In genomic region chr10:124378817-124379510, GRCh38 we compare ENCODE assay signal across 1 cellular context.
TF ChIP-seq lines count a peak whose summit lies in the region.

No MANE protein-coding gene starts in this region.

TF ChIP-seq in SK-N-SH, 30 proteins besides CTCF, POLR2A, EP300 and RAD21 (continued from another document):
- TF ChIP-seq ZBTB33 (IDR thresholded peaks at IDR 0.05; ENCODE audit: borderline replicate concordance, low read depth), result no peak
- TF ChIP-seq FOXJ3 (CRISPR knock-in tag; IDR thresholded peaks at IDR 0.05), result no peak
- no peak for TF ChIP-seq TCF12 (IDR thresholded peaks at IDR 0.05)
- TF ChIP-seq ELF1 (IDR thresholded peaks at IDR 0.05), result no peak
- TF ChIP-seq MXI1 (IDR thresholded peaks at IDR 0.05; ENCODE audit: low read depth, low read length), result no peak
- no peak for TF ChIP-seq JUND (IDR thresholded peaks at IDR 0.05)
- no peak for TF ChIP-seq RFX5 (IDR thresholded peaks at IDR 0.05; ENCODE audit: low read length)
- TF ChIP-seq SMC3 (IDR thresholded peaks at IDR 0.05; ENCODE audit: low read depth, low read length), result no peak
- no peak for TF ChIP-seq GABPA (IDR thresholded peaks at IDR 0.05; ENCODE audit: low read depth)
- no peak for TF ChIP-seq FOXM1 (IDR thresholded peaks at IDR 0.05; ENCODE audit: low read depth)
- TF ChIP-seq RCOR1 (IDR thresholded peaks at IDR 0.05; ENCODE audit: low read length), result no peak
- TF ChIP-seq TAF1 (IDR thresholded peaks at IDR 0.05; ENCODE audit: borderline replicate concordance, low read depth, low read length), result no peak
- TF ChIP-seq NFIC (IDR thresholded peaks at IDR 0.05; ENCODE audit: borderline replicate concordance), result no peak
